Comparison of ENCODE assay signal across 9 cellular contexts in the genomic region with DNA sequence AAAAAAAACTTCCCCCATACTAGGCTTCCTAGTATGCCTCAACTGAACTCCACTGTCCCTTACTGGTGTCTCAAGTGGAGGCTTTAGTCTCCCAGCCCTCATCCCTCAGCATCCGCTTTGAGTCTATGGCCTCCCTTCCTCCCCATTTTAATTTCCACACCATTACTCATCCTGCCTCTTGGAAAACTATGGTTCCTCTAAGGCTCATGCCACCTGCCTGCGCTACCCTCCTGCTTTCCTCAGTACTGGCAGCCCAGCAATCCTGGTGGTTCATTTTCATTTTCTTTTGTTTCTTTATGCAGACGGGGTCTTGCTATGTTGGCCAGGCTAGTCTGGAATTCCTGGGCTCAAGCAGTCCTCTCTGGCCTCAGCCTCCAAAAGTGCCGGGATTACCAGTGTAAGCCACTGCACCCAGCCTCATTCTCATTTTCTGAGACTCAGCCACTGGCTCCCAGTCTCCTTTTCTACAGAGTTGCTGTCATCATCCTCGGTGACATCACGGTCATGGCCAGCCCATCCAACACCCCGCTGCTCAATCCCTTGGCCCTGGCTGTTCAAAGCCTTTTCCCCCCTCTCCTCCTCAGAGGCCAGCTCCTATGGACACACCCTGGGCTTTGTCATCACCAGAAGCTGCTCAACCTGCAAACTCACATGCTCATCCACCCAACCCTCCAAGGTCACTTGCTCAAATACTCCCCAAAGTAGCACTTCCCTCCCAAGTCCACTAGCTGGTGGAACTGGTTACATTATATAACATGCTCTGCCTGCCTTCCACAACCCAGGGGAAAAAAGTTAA. TPM values are rescaled to one million over a fixed set of nuclear protein-coding genes. Genes with fewer than 3 reads are reported as not detected.
A peak's percentile ranks its signal among the peaks of the same experiment; 100 is the strongest.
DNase-seq lines count a peak whose midpoint lies in the region; ATAC-seq and FAIRE-seq lines count a peak whose summit lies in the region.
"Had no signal": no experiment of that assay in that cellular context is flagged by ENCODE, and none has a peak within 500 bp of the region (broad histone marks: within the 10 kb centered on the region; RNA-seq: fewer than 3 reads in every experiment).

No MANE protein-coding gene starts in this region.

- H3K9me3 Mint-ChIP-seq in activated CD4-positive, alpha-beta T cell treated with anti-CD3 and anti-CD28 coated beads for 36 hours (ENCODE audit: low read depth): no peaks in the 10 kb centered on the region
- H3K9me3 Mint-ChIP-seq in activated T-helper 2 cell treated with anti-CD3 and anti-CD28 coated beads, Interferon-gamma antibody, Interleukin-2, Interleukin-4, amounts not matched to agents 10 μg/mL and 5 μg/mL and 100 μg/mL, durations not matched to agents 14 hours and 24 hours and 36 hours: no peaks in the 10 kb centered on the region

- FAIRE-seq in RCC 7860 (lab: Jason Lieb, UNC): no peak

- H3K36me3 Mint-ChIP-seq in activated CD4-positive, alpha-beta T cell treated with anti-CD3 and anti-CD28 coated beads for 36 hours (ENCODE audit: low read depth): peaks cover 7% of the 10 kb centered on the region
- peaks cover 13% of the 10 kb centered on the region for H3K36me3 Mint-ChIP-seq in activated T-helper 2 cell treated with anti-CD3 and anti-CD28 coated beads, Interferon-gamma antibody, Interleukin-2, Interleukin-4, amounts not matched to agents 10 μg/mL and 5 μg/mL and 100 μg/mL, durations not matched to agents 14 hours and 24 hours and 36 hours (ENCODE audit: low read depth)

- POLR2A ChIA-PET in activated CD4-positive, alpha-beta T cell treated with anti-CD3 and anti-CD28 coated beads for 36 hours (lab: Charles Lee): interaction anchor here (0.5 kb wide), 1 partner anchor 206 kb away, joined by 7 read pairs; no protein-coding TSS in a partner anchor

- H3K27ac Mint-ChIP-seq in activated CD4-positive, alpha-beta T cell treated with anti-CD3 and anti-CD28 coated beads for 36 hours: peak overlapping the region; percentile 96
- peak overlapping the region; percentile 95 for H3K27ac Mint-ChIP-seq in activated T-helper 2 cell treated with anti-CD3 and anti-CD28 coated beads, Interferon-gamma antibody, Interleukin-2, Interleukin-4, amounts not matched to agents 10 μg/mL and 5 μg/mL and 100 μg/mL, durations not matched to agents 14 hours and 24 hours and 36 hours

- DNase-seq in activated CD4-positive, alpha-beta T cell treated with anti-CD3 and anti-CD28 coated beads for 36 hours: no peak
- no peak for DNase-seq in activated CD4-positive, alpha-beta T cell treated with anti-CD3 and anti-CD28 coated beads, Interleukin-2, amount 50 U/mL, for 4 hours
- DNase-seq in activated T-helper 2 cell treated with anti-CD3 and anti-CD28 coated beads, Interferon-gamma antibody, Interleukin-2, Interleukin-4, amounts not matched to agents 10 μg/mL and 5 μg/mL and 100 μg/mL, durations not matched to agents 14 hours and 24 hours and 36 hours (ENCODE audit: low spot score): no peak
- DNase-seq in substantia nigra (lab: John Stamatoyannopoulos, UW) (no peak), RCC 7860 (ENCODE audit: low spot score) (no peak), NCI-H187 treated with DMSO at 0.1 percent for 48 hours (lab: John Stamatoyannopoulos, UW) (no peak)
- DNase-seq: NCI-H2107 had no signal

- H3K27me3 Mint-ChIP-seq in activated CD4-positive, alpha-beta T cell treated with anti-CD3 and anti-CD28 coated beads for 36 hours: no peaks in the 10 kb centered on the region
- no peaks in the 10 kb centered on the region for H3K27me3 Mint-ChIP-seq in activated T-helper 2 cell treated with anti-CD3 and anti-CD28 coated beads, Interferon-gamma antibody, Interleukin-2, Interleukin-4, amounts not matched to agents 10 μg/mL and 5 μg/mL and 100 μg/mL, durations not matched to agents 14 hours and 24 hours and 36 hours (ENCODE audit: low read depth)

- peak overlapping the region; percentile 33 for H3K4me3 Mint-ChIP-seq in activated CD4-positive, alpha-beta T cell treated with anti-CD3 and anti-CD28 coated beads for 36 hours
- H3K4me3 Mint-ChIP-seq in activated T-helper 2 cell treated with anti-CD3 and anti-CD28 coated beads, Interferon-gamma antibody, Interleukin-2, Interleukin-4, amounts not matched to agents 10 μg/mL and 5 μg/mL and 100 μg/mL, durations not matched to agents 14 hours and 24 hours and 36 hours (ENCODE audit: low read depth): peak overlapping the region; percentile 74

- CTCF ChIA-PET in activated CD4-positive, alpha-beta T cell treated with anti-CD3 and anti-CD28 coated beads for 36 hours (lab: Charles Lee): interaction anchor here (0.6 to 1.7 kb wide), 7 partner anchors 45 to 379 kb away, joined by 3 to 5 read pairs (median 3); a partner anchor contains a TSS

- peak overlapping the region; percentile 10 for H3K27ac ChIP-seq in layer of hippocampus (ENCODE audit: low read depth, low read length)
- peak overlapping the region; percentile 10 for H3K27ac ChIP-seq in substantia nigra (ENCODE audit: low read depth, low read length, poor library complexity, severe bottlenecking)

- ATAC-seq in activated CD4-positive, alpha-beta T cell treated with anti-CD3 and anti-CD28 coated beads for 36 hours: no peak
- no peak for ATAC-seq in HG03439 (IDR thresholded peaks at IDR 0.05; ENCODE audit: unreplicated experiment)

- intact Hi-C loops in activated CD4-positive, alpha-beta T cell treated with anti-CD3 and anti-CD28 coated beads for 36 hours (cut with DNase I, micrococcal nuclease): no loop called here
- intact Hi-C loops in activated T-helper 2 cell treated with anti-CD3 and anti-CD28 coated beads, Interferon-gamma antibody, Interleukin-2, Interleukin-4, amounts not matched to agents 10 μg/mL and 5 μg/mL and 100 μg/mL, durations not matched to agents 14 hours and 24 hours and 36 hours (cut with micrococcal nuclease): no loop called here

- peaks cover 76% of the 10 kb centered on the region for H3K4me1 Mint-ChIP-seq in activated CD4-positive, alpha-beta T cell treated with anti-CD3 and anti-CD28 coated beads for 36 hours
- peaks cover 65% of the 10 kb centered on the region for H3K4me1 Mint-ChIP-seq in activated T-helper 2 cell treated with anti-CD3 and anti-CD28 coated beads, Interferon-gamma antibody, Interleukin-2, Interleukin-4, amounts not matched to agents 10 μg/mL and 5 μg/mL and 100 μg/mL, durations not matched to agents 14 hours and 24 hours and 36 hours (ENCODE audit: low read depth)

- peaks cover 2% of the 10 kb centered on the region for H3K27me3 ChIP-seq in layer of hippocampus (ENCODE audit: control insufficient read depth, insufficient read depth, low read length)

RNA-seq across cellular contexts. Expression of a gene that starts 2.3 kb away (rescaled TPM):
- 10 to 100 TPM; 17.0 to 36.9 TPM for total RNA-seq in activated CD4-positive, alpha-beta T cell treated with anti-CD3 and anti-CD28 coated beads for 36 hours
- total RNA-seq in activated T-helper 2 cell treated with anti-CD3 and anti-CD28 coated beads, Interferon-gamma antibody, Interleukin-2, Interleukin-4, amounts not matched to agents 10 μg/mL and 5 μg/mL and 100 μg/mL, durations not matched to agents 14 hours and 24 hours and 36 hours: 44.7 and 44.8 TPM in 2 replicates

RNA-seq across cellular contexts. Expression of a gene that starts 17.1 kb away (rescaled TPM):
- 10 to 100 TPM; 22.6 to 28.1 TPM for total RNA-seq in activated CD4-positive, alpha-beta T cell treated with anti-CD3 and anti-CD28 coated beads for 36 hours
- 23.6 and 25.3 TPM in 2 replicates for total RNA-seq in activated T-helper 2 cell treated with anti-CD3 and anti-CD28 coated beads, Interferon-gamma antibody, Interleukin-2, Interleukin-4, amounts not matched to agents 10 μg/mL and 5 μg/mL and 100 μg/mL, durations not matched to agents 14 hours and 24 hours and 36 hours

RNA-seq across cellular contexts. Expression of a gene that starts 22.8 kb away (rescaled TPM):
- 10 to 100 TPM; 24.5 to 25.6 TPM for total RNA-seq in activated CD4-positive, alpha-beta T cell treated with anti-CD3 and anti-CD28 coated beads for 36 hours
- total RNA-seq in activated T-helper 2 cell treated with anti-CD3 and anti-CD28 coated beads, Interferon-gamma antibody, Interleukin-2, Interleukin-4, amounts not matched to agents 10 μg/mL and 5 μg/mL and 100 μg/mL, durations not matched to agents 14 hours and 24 hours and 36 hours: 30.4 and 30.6 TPM in 2 replicates

RNA-seq across cellular contexts. Expression of a gene that starts 31.7 kb away (rescaled TPM):
- total RNA-seq in activated CD4-positive, alpha-beta T cell treated with anti-CD3 and anti-CD28 coated beads for 36 hours: 10 to 100 TPM; 45.9 to 65.7 TPM
- total RNA-seq in activated T-helper 2 cell treated with anti-CD3 and anti-CD28 coated beads, Interferon-gamma antibody, Interleukin-2, Interleukin-4, amounts not matched to agents 10 μg/mL and 5 μg/mL and 100 μg/mL, durations not matched to agents 14 hours and 24 hours and 36 hours: 55.4 and 56.1 TPM in 2 replicates

RNA-seq across cellular contexts. Expression of a gene that starts 35.7 kb away (rescaled TPM):
- 100 to 1,000 TPM; 190 to 196 TPM for total RNA-seq in activated CD4-positive, alpha-beta T cell treated with anti-CD3 and anti-CD28 coated beads for 36 hours
- 169 and 178 TPM in 2 replicates for total RNA-seq in activated T-helper 2 cell treated with anti-CD3 and anti-CD28 coated beads, Interferon-gamma antibody, Interleukin-2, Interleukin-4, amounts not matched to agents 10 μg/mL and 5 μg/mL and 100 μg/mL, durations not matched to agents 14 hours and 24 hours and 36 hours
